In the genomic region with DNA sequence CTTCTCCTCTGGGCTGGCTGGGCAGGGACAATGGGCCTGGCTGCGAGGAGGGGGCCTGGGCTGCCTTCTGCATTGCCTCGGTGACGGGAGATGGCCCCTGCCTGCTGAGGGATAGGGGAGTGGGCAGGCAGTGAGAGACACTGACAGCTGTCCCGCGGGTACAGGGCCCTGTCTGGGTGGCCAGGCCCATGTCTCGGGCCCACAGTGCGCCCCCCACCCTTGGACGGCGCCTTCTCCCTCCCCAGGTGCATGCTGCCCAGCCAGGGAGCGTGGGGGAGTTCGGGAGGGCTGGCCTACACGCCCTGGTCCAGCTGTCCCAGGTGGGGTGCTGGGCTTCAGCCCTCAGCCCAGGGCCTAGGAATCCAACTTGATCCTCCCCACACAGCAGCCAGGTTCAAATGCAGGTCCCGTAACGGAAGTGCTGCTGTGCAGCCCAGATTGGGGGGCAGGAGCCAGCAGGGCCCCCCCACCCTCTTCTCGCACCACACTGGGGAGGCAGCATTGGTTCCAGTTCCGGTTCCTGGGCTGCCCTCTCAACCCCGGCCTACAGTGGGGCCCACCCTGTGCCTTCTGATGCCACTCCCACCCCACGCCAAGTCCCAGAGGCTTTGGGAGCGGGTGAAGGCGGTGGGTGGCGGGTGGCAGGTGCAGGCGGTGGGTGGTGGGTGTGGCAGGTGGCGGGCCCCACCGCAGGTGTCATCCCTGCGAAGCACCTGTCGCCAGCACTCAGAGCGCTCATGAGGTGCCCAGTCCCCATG, we compare ENCODE assay signal across 29 cellular contexts. TPM values are rescaled to one million over a fixed set of nuclear protein-coding genes. Genes with fewer than 3 reads are reported as not detected.
DNase-seq lines count a peak whose midpoint lies in the region; ATAC-seq, FAIRE-seq and TF ChIP-seq lines count a peak whose summit lies in the region.
"Had no signal": no experiment of that assay in that cellular context is flagged by ENCODE, and none has a peak within 500 bp of the region (broad histone marks: within the 10 kb centered on the region; RNA-seq: fewer than 3 reads in every experiment).

No MANE protein-coding gene starts in this region.

- peaks cover 0 to 74% (median 2%) of the 10 kb centered on the region in 3 experiments for H3K36me3 ChIP-seq in naive thymus-derived CD4-positive, alpha-beta T cell (ENCODE audit: control insufficient read depth in 2 of 3, insufficient read depth in 3 of 3, low read length in 3 of 3)

- intact Hi-C loops in activated B cell treated with CpG ODN at 0.5 μM for 24 hours (cut with micrococcal nuclease) = loop anchor here (5.0 kb wide), 1 partner anchor 251 kb away; no protein-coding TSS in a partner anchor
- intact Hi-C loops in naive thymus-derived CD4-positive, alpha-beta T cell (cut with micrococcal nuclease) = no loop called here

- no peak for FAIRE-seq in frontal cortex (lab: Jason Lieb, UNC)
- FAIRE-seq: A549, GM18507 had no signal

- no peaks in the 10 kb centered on the region for H3K27me3 ChIP-seq in naive thymus-derived CD4-positive, alpha-beta T cell (ENCODE audit: control insufficient read depth in 2 of 2, insufficient read depth in 2 of 2, low read length in 2 of 2)
- H3K27me3 ChIP-seq: adrenal gland, dorsolateral prefrontal cortex, left lung, right atrium auricular region, upper lobe of left lung had no signal

- H3K9me3 ChIP-seq in naive thymus-derived CD4-positive, alpha-beta T cell (ENCODE audit: control insufficient read depth in 2 of 3, low read length in 3 of 3) = no peaks in the 10 kb centered on the region
- H3K9me3 ChIP-seq: A549, adrenal gland, left lung, right atrium auricular region, upper lobe of left lung had no signal

- no peak overlapping the region for H3K4me3 Mint-ChIP-seq in stimulated activated naive CD8-positive, alpha-beta T cell treated with anti-CD3 and anti-CD28 coated beads, Interleukin-15, amount 100 ng/mL, for 72 hours
- H3K4me3 Mint-ChIP-seq in activated B cell treated with CpG ODN at 0.5 μM for 24 hours = no peak overlapping the region
- H3K4me3 Mint-ChIP-seq in naive thymus-derived CD4-positive, alpha-beta T cell = no peak overlapping the region

- CTCF ChIA-PET in activated B cell treated with CpG ODN at 0.5 μM for 24 hours (lab: Charles Lee) = no interaction called here
- CTCF ChIA-PET in naive thymus-derived CD4-positive, alpha-beta T cell (lab: Charles Lee) = no interaction called here

- POLR2A ChIA-PET in activated B cell treated with CpG ODN at 0.5 μM for 24 hours (lab: Charles Lee) = interaction anchor here (0.7 kb wide), 1 partner anchor 15 kb away, joined by 3 read pairs; no protein-coding TSS in a partner anchor
- POLR2A ChIA-PET in naive thymus-derived CD4-positive, alpha-beta T cell (lab: Charles Lee) = no interaction called here

- no peaks in the 10 kb centered on the region for H3K27me3 Mint-ChIP-seq in stimulated activated naive CD8-positive, alpha-beta T cell treated with anti-CD3 and anti-CD28 coated beads, Interleukin-15, amount 100 ng/mL, for 72 hours
- H3K27me3 Mint-ChIP-seq in activated B cell treated with CpG ODN at 0.5 μM for 24 hours = no peaks in the 10 kb centered on the region
- H3K27me3 Mint-ChIP-seq in naive thymus-derived CD4-positive, alpha-beta T cell = no peaks in the 10 kb centered on the region

- H3K36me3 Mint-ChIP-seq in activated B cell treated with CpG ODN at 0.5 μM for 24 hours (ENCODE audit: low read depth) = peaks cover 30% of the 10 kb centered on the region
- H3K36me3 Mint-ChIP-seq in naive thymus-derived CD4-positive, alpha-beta T cell = peaks cover 0 to 4% (median 0%) of the 10 kb centered on the region in 5 donors

- peak; percentile 14 for ATAC-seq in stimulated activated naive CD8-positive, alpha-beta T cell treated with anti-CD3 and anti-CD28 coated beads, Interleukin-15, amount 100 ng/mL, for 72 hours
- no peak for ATAC-seq in stimulated activated naive CD8-positive, alpha-beta T cell treated with anti-CD3 and anti-CD28 coated beads, Interleukin-15, Interleukin-2, amounts not matched to agents 100 U/mL and 50 U/mL, for 24 hours
- peak; percentile 47 for ATAC-seq in activated B cell treated with CpG ODN at 0.5 μM for 24 hours (ENCODE audit: low read depth)
- ATAC-seq in naive thymus-derived CD4-positive, alpha-beta T cell = peak; percentile 3
- ATAC-seq: A549, left lung had no signal

- peaks cover 24% of the 10 kb centered on the region for H3K4me1 Mint-ChIP-seq in stimulated activated naive CD8-positive, alpha-beta T cell treated with anti-CD3 and anti-CD28 coated beads, Interleukin-15, amount 100 ng/mL, for 72 hours
- peaks cover 70% of the 10 kb centered on the region for H3K4me1 Mint-ChIP-seq in activated B cell treated with CpG ODN at 0.5 μM for 24 hours
- peaks cover 0 to 20% (median 15%) of the 10 kb centered on the region in 7 donors for H3K4me1 Mint-ChIP-seq in naive thymus-derived CD4-positive, alpha-beta T cell

- no peak for DNase-seq in stimulated activated naive CD8-positive, alpha-beta T cell treated with anti-CD3 and anti-CD28 coated beads, Interleukin-15, amount 100 ng/mL, for 72 hours
- DNase-seq in stimulated activated naive CD8-positive, alpha-beta T cell treated with anti-CD3 and anti-CD28 coated beads, Interleukin-15, Interleukin-2, amounts not matched to agents 100 U/mL and 50 U/mL, for 24 hours = no peak
- DNase-seq in activated B cell treated with CpG ODN at 0.5 μM for 24 hours (no peak), NCI-H82 (lab: John Stamatoyannopoulos, UW) (no peak), NCI-H146 (lab: John Stamatoyannopoulos, UW) (no peak), frontal cortex (ENCODE audit: low spot score in 2 of 2) (no peak)
- DNase-seq in naive thymus-derived CD4-positive, alpha-beta T cell = no peak
- DNase-seq in activated CD8-positive, alpha-beta memory T cell treated with anti-CD3 and anti-CD28 coated beads for 24 hours = no peak
- DNase-seq: activated CD4-positive, alpha-beta T cell treated with anti-CD3 and anti-CD28 coated beads, Interleukin-2, amount 50 U/mL, for 4 hours; activated gamma-delta T cell treated with Interleukin-2 at 50 U/mL for 16 hours; adrenal gland; DMS153; dorsolateral prefrontal cortex; GM23248; Kasumi-1; left lung; NCI-H1092 treated with DMSO at 0.1 percent for 48 hours; NCI-H2081; NCI-H510A; occipital lobe; stimulated activated CD4-positive, alpha-beta T cell treated with anti-CD3 and anti-CD28 coated beads, Interleukin-15, amount 100 ng/mL, for 24 hours; T-helper 1 cell had no signal

- no peak overlapping the region for H3K27ac ChIP-seq in naive thymus-derived CD4-positive, alpha-beta T cell (ENCODE audit: low read depth, low read length)
- H3K27ac ChIP-seq: A549, C4-2B, GM23248, left lung had no signal

- H3K9me3 Mint-ChIP-seq in stimulated activated naive CD8-positive, alpha-beta T cell treated with anti-CD3 and anti-CD28 coated beads, Interleukin-15, amount 100 ng/mL, for 72 hours = no peaks in the 10 kb centered on the region
- H3K9me3 Mint-ChIP-seq in activated B cell treated with CpG ODN at 0.5 μM for 24 hours = no peaks in the 10 kb centered on the region
- no peaks in the 10 kb centered on the region for H3K9me3 Mint-ChIP-seq in naive thymus-derived CD4-positive, alpha-beta T cell

- no peak for TF ChIP-seq CTCF in activated B cell treated with CpG ODN at 0.5 μM for 24 hours (IDR thresholded peaks at IDR 0.05)

- H3K4me3 ChIP-seq in naive thymus-derived CD4-positive, alpha-beta T cell (ENCODE audit: low read length) = no peak overlapping the region
- H3K4me3 ChIP-seq: A549, adrenal gland, dorsolateral prefrontal cortex, GM23248, left lung, right atrium auricular region, upper lobe of left lung had no signal

- H3K4me1 ChIP-seq in naive thymus-derived CD4-positive, alpha-beta T cell (ENCODE audit: control insufficient read depth in 2 of 2, insufficient read depth in 2 of 2, low read length in 2 of 2) = peaks cover 0 to 28% of the 10 kb centered on the region in 2 donors

- no peak overlapping the region for H3K27ac Mint-ChIP-seq in stimulated activated naive CD8-positive, alpha-beta T cell treated with anti-CD3 and anti-CD28 coated beads, Interleukin-15, amount 100 ng/mL, for 72 hours
- peak overlapping the region; percentile 50 for H3K27ac Mint-ChIP-seq in activated B cell treated with CpG ODN at 0.5 μM for 24 hours
- H3K27ac Mint-ChIP-seq in naive thymus-derived CD4-positive, alpha-beta T cell = no peak overlapping the region

RNA-seq across cellular contexts. Expression of a gene that starts 7.3 kb away (rescaled TPM):
- total RNA-seq in activated B cell treated with CpG ODN at 0.5 μM for 24 hours (59.4 and 59.7 TPM in 2 replicates), frontal cortex (31.8 TPM)
- 10 to 100 TPM; 43.6 to 55.0 (median 50.9) TPM for total RNA-seq in naive thymus-derived CD4-positive, alpha-beta T cell
- 10 to 100 TPM; 51.7 to 83.7 TPM for polyA plus RNA-seq in naive thymus-derived CD4-positive, alpha-beta T cell

RNA-seq across cellular contexts. Expression of a gene that starts 16.2 kb away (rescaled TPM):
- 130 and 132 TPM in 2 replicates for total RNA-seq in activated B cell treated with CpG ODN at 0.5 μM for 24 hours
- 100 to 1,000 TPM in 4 of 5 experiments, 10 to 100 TPM in 1; 97.5 to 173 (median 138) TPM for total RNA-seq in naive thymus-derived CD4-positive, alpha-beta T cell
- 10 to 100 TPM; 19.0 to 39.6 TPM for polyA plus RNA-seq in naive thymus-derived CD4-positive, alpha-beta T cell
- 67.7 TPM for total RNA-seq in frontal cortex

RNA-seq across cellular contexts. Expression of a gene that starts 51.0 kb away (rescaled TPM):
- total RNA-seq in activated B cell treated with CpG ODN at 0.5 μM for 24 hours (not detected in 2 replicates), frontal cortex (not detected)
- total RNA-seq in naive thymus-derived CD4-positive, alpha-beta T cell = 1 to 10 TPM in 1 of 5 experiments, under 1 TPM in 4; 0.05 to 1.1 (median 0.73) TPM
- under 1 TPM in 1 of 2 donors, not detected in 1; 0.09 TPM for polyA plus RNA-seq in naive thymus-derived CD4-positive, alpha-beta T cell
- total RNA-seq: epithelial cell of proximal tubule, glomerular endothelial cell, GM23248, left lung, occipital lobe, right atrium auricular region, upper lobe of left lung had no signal
- polyA plus RNA-seq: A549, GM23248 had no signal

RNA-seq across cellular contexts. Expression of a gene that starts 51.5 kb away (rescaled TPM):
- total RNA-seq in activated B cell treated with CpG ODN at 0.5 μM for 24 hours (6.5 and 8.6 TPM in 2 replicates), frontal cortex (under 0.01 TPM)
- total RNA-seq in naive thymus-derived CD4-positive, alpha-beta T cell = 10 to 100 TPM; 14.7 to 46.4 (median 41.4) TPM
- 10 to 100 TPM; 15.8 to 20.9 TPM for polyA plus RNA-seq in naive thymus-derived CD4-positive, alpha-beta T cell
- total RNA-seq: GM23248 had no signal
- polyA plus RNA-seq: GM23248 had no signal
